ENCODE assay signal across 8 cellular contexts in the genomic region with DNA sequence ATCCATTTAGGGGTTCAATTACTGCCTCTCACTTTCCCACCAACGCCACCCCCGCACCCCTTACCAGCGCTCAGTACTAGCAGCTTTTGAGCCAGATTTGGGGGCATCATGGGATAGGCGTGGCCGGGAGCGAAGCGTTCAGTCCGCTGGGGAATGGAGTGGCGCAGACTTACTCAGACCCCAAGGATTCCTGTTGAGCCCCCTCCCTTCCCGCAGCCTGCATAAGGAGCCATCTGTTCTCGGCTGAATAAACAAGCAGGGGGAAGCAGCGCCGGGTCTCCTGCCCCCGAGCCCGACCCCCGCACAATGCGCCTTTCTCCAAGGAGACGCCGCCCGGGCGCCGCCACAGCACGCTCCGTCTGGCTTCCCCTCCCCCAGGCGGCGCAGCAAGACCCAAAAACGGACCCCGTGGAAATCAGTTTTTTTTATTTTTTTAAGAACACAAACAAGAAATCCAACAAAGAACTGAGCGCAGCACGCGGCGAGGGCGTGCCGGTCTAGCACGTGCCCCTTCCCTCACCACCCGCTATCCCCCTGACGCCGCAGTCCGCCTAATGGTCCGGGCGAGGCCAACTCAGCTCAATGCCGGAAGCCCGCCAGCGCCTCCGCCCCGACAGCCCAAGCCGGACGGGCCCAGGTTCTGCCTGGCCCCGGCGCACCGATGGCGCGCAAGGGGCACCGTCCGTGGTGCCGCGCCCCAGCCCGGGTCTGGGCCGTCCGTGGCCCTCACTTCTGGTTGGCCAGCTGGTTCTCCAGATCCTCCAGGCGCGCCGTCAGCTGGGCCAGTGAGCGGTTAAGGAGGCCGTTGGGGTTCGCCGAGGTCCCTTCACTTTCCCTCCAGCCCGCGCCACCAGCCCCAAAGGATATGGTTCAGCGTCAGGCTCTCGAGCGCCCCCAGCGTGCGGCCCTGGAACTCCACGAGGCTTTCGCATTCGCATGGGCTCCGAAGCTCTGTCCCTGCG. TPM values are rescaled to one million over a fixed set of nuclear protein-coding genes. Genes with fewer than 3 reads are reported as not detected.
DNase-seq lines count a peak whose midpoint lies in the region; ATAC-seq, FAIRE-seq and TF ChIP-seq lines count a peak whose summit lies in the region.

No MANE protein-coding gene starts in this region.

- intact Hi-C loops in activated B cell treated with CpG ODN at 0.5 μM for 24 hours (cut with micrococcal nuclease) (loop anchor here (5.0 to 10.0 kb wide), 3 partner anchors 156 to 1079 kb away; a partner anchor contains a TSS), spleen (cut with DNase I; ENCODE audit: low total_unique reads) (no loop called here)

- peak overlapping the region in 5 of 8 donors; percentile 32 to 76 (median 55) for H3K27ac ChIP-seq in spleen

- no peak for TF ChIP-seq POLR2A in spleen (IDR thresholded peaks at IDR 0.05)

- H3K27ac Mint-ChIP-seq in activated B cell treated with CpG ODN at 0.5 μM for 24 hours: no peak overlapping the region

- peaks cover 27% of the 10 kb centered on the region for H3K27me3 Mint-ChIP-seq in activated B cell treated with CpG ODN at 0.5 μM for 24 hours

- H3K36me3 ChIP-seq in bronchial epithelial cell (ENCODE audit: control insufficient read depth, insufficient read depth, low read length) (no peaks in the 10 kb centered on the region), spleen (no peaks in the 10 kb centered on the region)

- POLR2A ChIA-PET in activated B cell treated with CpG ODN at 0.5 μM for 24 hours (lab: Charles Lee): interaction anchor here (0.6 to 1.6 kb wide), 2 partner anchors 69 to 234 kb away, joined by 6 to 7 read pairs; a partner anchor contains a TSS

- H3K4me3 Mint-ChIP-seq in activated B cell treated with CpG ODN at 0.5 μM for 24 hours: peak overlapping the region; percentile 80

- no peaks in the 10 kb centered on the region for H3K9me3 ChIP-seq in spleen

- H3K4me3 ChIP-seq in AG10803 (ENCODE audit: low read length) (peak overlapping the region; percentile 55), bronchial epithelial cell (ENCODE audit: low read depth, low read length) (peak overlapping the region; percentile 42), spleen (peak overlapping the region; percentile 27 to 82 (median 54))

- FAIRE-seq in bronchial epithelial cell (lab: Jason Lieb, UNC): no peak

- ATAC-seq in GM21529 (IDR thresholded peaks at IDR 0.05; ENCODE audit: unreplicated experiment) (peak; percentile 83), activated B cell treated with CpG ODN at 0.5 μM for 24 hours (ENCODE audit: low read depth) (peak; percentile 89), GM21515 (IDR thresholded peaks at IDR 0.05; ENCODE audit: unreplicated experiment) (no peak)

- no peaks in the 10 kb centered on the region for H3K9me3 Mint-ChIP-seq in activated B cell treated with CpG ODN at 0.5 μM for 24 hours

- DNase-seq in AG10803 (ENCODE audit: low read depth): peak; percentile 54
- peak; percentile 81 to 83 for DNase-seq in NCI-H1930 (lab: John Stamatoyannopoulos, UW)
- DNase-seq in activated B cell treated with CpG ODN at 0.5 μM for 24 hours: peak; percentile 78
- peak; percentile 44 for DNase-seq in bronchial epithelial cell (ENCODE audit: low read depth)
- peak; percentile 79 for DNase-seq in inferior parietal cortex (ENCODE audit: extremely low spot score)
- peak; percentile 95 for DNase-seq in spleen

- TF ChIP-seq CTCF in AG10803 (conservative IDR thresholded peaks at IDR 0.05; ENCODE audit: low read length) (peak; percentile 86), activated B cell treated with CpG ODN at 0.5 μM for 24 hours (IDR thresholded peaks at IDR 0.05) (peak; percentile 87), bronchial epithelial cell (IDR thresholded peaks at IDR 0.05; ENCODE audit: insufficient read depth, low read length, severe bottlenecking) (peak; percentile 97), spleen (IDR thresholded peaks at IDR 0.05 in 8 of 11, conservative IDR thresholded peaks at IDR 0.05 in 3 of 11) (peak; percentile 69 to 95 (median 91))

- H3K4me1 Mint-ChIP-seq in activated B cell treated with CpG ODN at 0.5 μM for 24 hours: peaks cover 21% of the 10 kb centered on the region

- H3K36me3 Mint-ChIP-seq in activated B cell treated with CpG ODN at 0.5 μM for 24 hours (ENCODE audit: low read depth): no peaks in the 10 kb centered on the region

- WGBS in spleen, 5 donors: 4 to 9% (median 5%) methylated on average over 52 to 79 of the region's 79 CpGs

- H3K4me1 ChIP-seq in spleen: peaks cover 7 to 34% (median 26%) of the 10 kb centered on the region in 6 donors

- peaks cover 5% of the 10 kb centered on the region for H3K27me3 ChIP-seq in bronchial epithelial cell (ENCODE audit: control insufficient read depth, insufficient read depth, low read length)
- peaks cover 0 to 71% (median 10%) of the 10 kb centered on the region in 7 donors for H3K27me3 ChIP-seq in spleen (replicated peaks in 1 of 7)

- CTCF ChIA-PET in activated B cell treated with CpG ODN at 0.5 μM for 24 hours (lab: Charles Lee): interaction anchor here (0.7 to 5.6 kb wide), 21 partner anchors 9 to 478 kb away, joined by 3 to 45 read pairs (median 4); a partner anchor contains a TSS

RNA-seq across cellular contexts. Expression of a gene that starts 13.3 kb away (rescaled TPM):
- total RNA-seq in activated B cell treated with CpG ODN at 0.5 μM for 24 hours: not detected in 2 replicates
- total RNA-seq in bronchial epithelial cell: not detected in 2 replicates
- not detected for total RNA-seq in spleen
- polyA plus RNA-seq in spleen: under 1 TPM in 2 of 3 donors, not detected in 1; 0.05 to 0.09 TPM

RNA-seq across cellular contexts. Expression of a gene that starts 14.8 kb away (rescaled TPM):
- total RNA-seq in activated B cell treated with CpG ODN at 0.5 μM for 24 hours: not detected in 2 replicates
- 0.13 and 0.26 TPM in 2 replicates for total RNA-seq in bronchial epithelial cell
- not detected for total RNA-seq in spleen
- under 1 TPM in 2 of 3 donors, not detected in 1; 0.19 to 0.52 TPM for polyA plus RNA-seq in spleen

RNA-seq across cellular contexts. Expression of a gene that starts 39.0 kb away (rescaled TPM):
- total RNA-seq in activated B cell treated with CpG ODN at 0.5 μM for 24 hours (not detected in 2 replicates), bronchial epithelial cell (854 and 2,253 TPM in 2 replicates), spleen (10 to 100 TPM in 3 of 7 donors, 1 to 10 TPM in 4; 2.9 to 26.9 (median 9.0) TPM)
- polyA plus RNA-seq in spleen: 10 to 100 TPM in 1 of 3 donors, 1 to 10 TPM in 2; 5.1 to 11.9 (median 8.4) TPM

RNA-seq across cellular contexts. Expression of a gene that starts 54.9 kb away (rescaled TPM):
- not detected in 2 replicates for total RNA-seq in activated B cell treated with CpG ODN at 0.5 μM for 24 hours
- 211 and 272 TPM in 2 replicates for total RNA-seq in bronchial epithelial cell
- 10 to 100 TPM; 27.2 to 56.1 (median 39.7) TPM for total RNA-seq in spleen
- polyA plus RNA-seq in spleen: 10 to 100 TPM; 10.4 to 21.0 (median 15.5) TPM

Comparison
In these comparisons a context has a peak if more than half of its experiments do, and no peak if none do; other contexts are left out.
1. DNase-seq: peak in every context shown above with its lines; median percentile 95 in spleen; 82 in NCI-H1930; 79 in inferior parietal cortex; 78 in activated B cell treated with CpG ODN at 0.5 μM for 24 hours; 54 in AG10803; 44 in bronchial epithelial cell.
2. RNA of a gene that starts 39.0 kb away (total RNA-seq): 854 to 2,253 TPM in bronchial epithelial cell; 2.9 to 26.9 TPM in spleen and not detected in activated B cell treated with CpG ODN at 0.5 μM for 24 hours; every median in the first group is over 10 times any median in the second.
3. Peak in every context shown above with its lines, with median percentiles within 50 percentile points of each other: H3K4me3 ChIP-seq and CTCF ChIP-seq.